Comparison of ENCODE assay signal across 32 cellular contexts in genomic region chr3:26068890-26069289, GRCh38.
"Had no signal": no experiment of that assay in that cellular context is flagged by ENCODE, and none has a peak within 500 bp of the region (broad histone marks: within the 10 kb centered on the region; RNA-seq: fewer than 3 reads in every experiment).

No MANE protein-coding gene starts in this region.

- H3K36me3 Mint-ChIP-seq: activated naive CD8-positive, alpha-beta T cell treated with anti-CD3 and anti-CD28 coated beads for 36 hours; brain; immature natural killer cell; natural killer cell; stimulated activated effector memory CD8-positive, alpha-beta T cell treated with anti-CD3 and anti-CD28 coated beads, Interleukin-12 subunit alpha, Interleukin-12 subunit beta, amount 100 ng/mL, for 72 hours had no signal

- H3K27me3 ChIP-seq: adrenal gland, ascending aorta, foreskin keratinocyte, upper lobe of right lung had no signal

- H3K9me3 ChIP-seq: adrenal gland, ascending aorta, lower lobe of right lung, upper lobe of right lung had no signal

- H3K27ac ChIP-seq: adrenal gland, ascending aorta, foreskin keratinocyte, lower lobe of right lung, upper lobe of right lung, WERI-Rb-1 had no signal

- H3K27ac Mint-ChIP-seq: activated naive CD4-positive, alpha-beta T cell treated with anti-CD3 and anti-CD28 coated beads for 36 hours; activated naive CD8-positive, alpha-beta T cell treated with anti-CD3 and anti-CD28 coated beads for 36 hours; activated T-helper 1 cell treated with anti-CD3 and anti-CD28 coated beads, Interleukin-12 subunit alpha, Interleukin-12 subunit beta, Interleukin-2, Interleukin-4 antibody, amounts not matched to agents 30 ng/mL and 10 ng/mL and 1 ng/mL, durations not matched to agents 14 hours and 24 hours and 36 hours; brain; effector memory CD8-positive, alpha-beta T cell; immature natural killer cell; natural killer cell; stimulated activated effector memory CD8-positive, alpha-beta T cell treated with anti-CD3 and anti-CD28 coated beads, Interleukin-12 subunit alpha, Interleukin-12 subunit beta, amount 100 ng/mL, for 72 hours; stimulated activated naive CD8-positive, alpha-beta T cell treated with anti-CD3 and anti-CD28 coated beads, Interleukin-15, Interleukin-2, amounts not matched to agents 100 ng/mL and 50 ng/mL, for 24 hours had no signal

- H3K4me1 ChIP-seq: adrenal gland, ascending aorta, foreskin keratinocyte, lower lobe of right lung, upper lobe of right lung had no signal

- ATAC-seq: activated CD4-positive, CD25-positive, alpha-beta regulatory T cell treated with anti-CD3 and anti-CD28 coated beads, Interleukin-2, amount 50 U/mL, for 24 hours; effector memory CD8-positive, alpha-beta T cell; foreskin keratinocyte; lower lobe of right lung; natural killer cell; sciatic nerve; stimulated activated effector memory CD8-positive, alpha-beta T cell treated with anti-CD3 and anti-CD28 coated beads, Interleukin-12 subunit alpha, Interleukin-12 subunit beta, amount 100 ng/mL, for 72 hours; upper lobe of right lung had no signal

- H3K4me3 Mint-ChIP-seq: activated naive CD4-positive, alpha-beta T cell treated with anti-CD3 and anti-CD28 coated beads for 36 hours; activated naive CD8-positive, alpha-beta T cell treated with anti-CD3 and anti-CD28 coated beads for 36 hours; activated T-helper 1 cell treated with anti-CD3 and anti-CD28 coated beads, Interleukin-12 subunit alpha, Interleukin-12 subunit beta, Interleukin-2, Interleukin-4 antibody, amounts not matched to agents 30 ng/mL and 10 ng/mL and 1 ng/mL, durations not matched to agents 14 hours and 24 hours and 36 hours; brain; effector memory CD8-positive, alpha-beta T cell; immature natural killer cell; natural killer cell; stimulated activated effector memory CD8-positive, alpha-beta T cell treated with anti-CD3 and anti-CD28 coated beads, Interleukin-12 subunit alpha, Interleukin-12 subunit beta, amount 100 ng/mL, for 72 hours; stimulated activated naive CD8-positive, alpha-beta T cell treated with anti-CD3 and anti-CD28 coated beads, Interleukin-15, Interleukin-2, amounts not matched to agents 100 ng/mL and 50 ng/mL, for 24 hours had no signal

- H3K36me3 ChIP-seq: adrenal gland, ascending aorta, lower lobe of right lung, upper lobe of right lung, WERI-Rb-1 had no signal

- H3K4me1 Mint-ChIP-seq: activated naive CD8-positive, alpha-beta T cell treated with anti-CD3 and anti-CD28 coated beads for 36 hours; brain; immature natural killer cell; natural killer cell; stimulated activated effector memory CD8-positive, alpha-beta T cell treated with anti-CD3 and anti-CD28 coated beads, Interleukin-12 subunit alpha, Interleukin-12 subunit beta, amount 100 ng/mL, for 72 hours had no signal

- DNase-seq: activated CD4-positive, alpha-beta T cell treated with anti-CD3 and anti-CD28 coated beads for 48 hours; activated CD4-positive, alpha-beta T cell treated with anti-CD3 and anti-CD28 coated beads, Interleukin-2, amount 50 U/mL, for 48 hours; activated CD8-positive, alpha-beta memory T cell treated with anti-CD3 and anti-CD28 coated beads for 24 hours; activated effector memory CD4-positive, alpha-beta T cell treated with anti-CD3 and anti-CD28 coated beads, Interleukin-2, amount 50 U/mL, for 16 hours; activated naive CD4-positive, alpha-beta T cell treated with anti-CD3 and anti-CD28 coated beads for 36 hours; activated naive CD8-positive, alpha-beta T cell treated with anti-CD3 and anti-CD28 coated beads for 36 hours; adrenal gland; caudate nucleus; cortex of kidney; effector memory CD8-positive, alpha-beta T cell; erythroblast; foreskin keratinocyte; glutamatergic neuron; hypothalamus; immature natural killer cell; kidney; lower lobe of right lung; mesenchymal stem cell; natural killer cell; small intestine; stimulated activated CD4-positive, alpha-beta T cell treated with anti-CD3 and anti-CD28 coated beads, Interleukin-4, amount 100 ng/mL, for 24 hours; substantia nigra; T-helper 9 cell; upper lobe of right lung; WERI-Rb-1 had no signal

- H3K27me3 Mint-ChIP-seq: brain; effector memory CD8-positive, alpha-beta T cell; stimulated activated naive CD8-positive, alpha-beta T cell treated with anti-CD3 and anti-CD28 coated beads, Interleukin-15, Interleukin-2, amounts not matched to agents 100 ng/mL and 50 ng/mL, for 24 hours had no signal

- H3K4me3 ChIP-seq: adrenal gland, ascending aorta, lower lobe of right lung, upper lobe of right lung had no signal

- H3K9me3 Mint-ChIP-seq: activated naive CD4-positive, alpha-beta T cell treated with anti-CD3 and anti-CD28 coated beads for 36 hours; activated T-helper 1 cell treated with anti-CD3 and anti-CD28 coated beads, Interleukin-12 subunit alpha, Interleukin-12 subunit beta, Interleukin-2, Interleukin-4 antibody, amounts not matched to agents 30 ng/mL and 10 ng/mL and 1 ng/mL, durations not matched to agents 14 hours and 24 hours and 36 hours; effector memory CD8-positive, alpha-beta T cell; stimulated activated effector memory CD8-positive, alpha-beta T cell treated with anti-CD3 and anti-CD28 coated beads, Interleukin-12 subunit alpha, Interleukin-12 subunit beta, amount 100 ng/mL, for 72 hours had no signal
